In genomic region chr2:150520887-150521664, GRCh38 we compare ENCODE assay signal across 1 cellular context.
TF ChIP-seq lines count a peak whose summit lies in the region.

No MANE protein-coding gene starts in this region.

TF ChIP-seq in H1, 55 proteins besides CTCF, POLR2A, EP300 and RAD21 (continued from another document):
- TF ChIP-seq SIRT6 (IDR thresholded peaks at IDR 0.05; ENCODE audit: low read length) (no peak), SRF (IDR thresholded peaks at IDR 0.05; ENCODE audit: low read depth, low read length) (no peak), KDM1A (IDR thresholded peaks at IDR 0.05; ENCODE audit: borderline replicate concordance, low read length) (no peak), TCF12 (IDR thresholded peaks at IDR 0.05; ENCODE audit: low read depth, low read length) (no peak), NANOG (IDR thresholded peaks at IDR 0.05; ENCODE audit: insufficient read depth, low read depth, low read length, poor library complexity, severe bottlenecking) (no peak), BRCA1 (IDR thresholded peaks at IDR 0.05; ENCODE audit: low read depth, low read length) (no peak), KDM4A (IDR thresholded peaks at IDR 0.05; ENCODE audit: low read depth, low read length, severe bottlenecking) (no peak), RXRA (IDR thresholded peaks at IDR 0.05; ENCODE audit: insufficient read depth, low read depth, low read length) (no peak)
